ENCODE assay signal across 9 cellular contexts in the genomic region with DNA sequence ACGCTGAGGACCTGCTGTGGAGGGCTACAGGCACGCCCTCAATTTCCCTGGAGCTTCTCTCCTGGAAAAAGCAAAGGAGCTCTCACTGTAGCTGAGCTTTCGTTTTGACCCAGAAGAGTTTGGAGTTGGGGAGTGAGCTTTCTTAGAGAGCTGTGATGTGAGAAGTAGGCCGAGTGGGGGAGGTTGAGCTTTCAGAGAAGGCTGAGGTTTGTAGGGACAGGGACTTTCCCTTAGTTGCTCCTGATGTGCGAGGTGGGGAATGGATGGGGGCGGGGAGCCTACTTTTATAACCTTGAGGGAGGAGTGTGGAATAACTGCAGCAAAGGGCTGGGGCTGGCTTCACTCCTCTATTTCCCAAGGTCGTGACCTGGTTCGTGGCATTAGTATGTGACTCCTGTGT. TPM values are rescaled to one million over a fixed set of nuclear protein-coding genes. Genes with fewer than 3 reads are reported as not detected.
DNase-seq lines count a peak whose midpoint lies in the region; ATAC-seq, FAIRE-seq and TF ChIP-seq lines count a peak whose summit lies in the region.
"Had no signal": no experiment of that assay in that cellular context is flagged by ENCODE, and none has a peak within 500 bp of the region (broad histone marks: within the 10 kb centered on the region; RNA-seq: fewer than 3 reads in every experiment).

No MANE protein-coding gene starts in this region.

- peaks cover 49% of the 10 kb centered on the region for H3K4me1 Mint-ChIP-seq in HFFc6 (ENCODE audit: low read depth)
- H3K4me1 Mint-ChIP-seq in effector memory CD8-positive, alpha-beta T cell (ENCODE audit: low read depth in 2 of 2) = peaks cover 7 to 24% of the 10 kb centered on the region in 2 donors

- H3K4me3 ChIP-seq in left lung (no peak overlapping the region), stomach (no peak overlapping the region)

- H3K9me3 ChIP-seq in left lung (no peaks in the 10 kb centered on the region), stomach (no peaks in the 10 kb centered on the region)

- FAIRE-seq in D721Med (lab: Jason Lieb, UNC) = no peak

- no peaks in the 10 kb centered on the region for H3K27me3 Mint-ChIP-seq in HFFc6 (ENCODE audit: insufficient read depth)
- H3K27me3 Mint-ChIP-seq in effector memory CD8-positive, alpha-beta T cell = peaks cover 0 to 18% of the 10 kb centered on the region in 2 donors

- 33 to 45% (median 44%) methylated on average over 8 of the region's 8 CpGs for WGBS in stomach, 5 donors

- H3K36me3 Mint-ChIP-seq in HFFc6 (ENCODE audit: low read depth) = peaks cover 36% of the 10 kb centered on the region
- peaks cover 3% of the 10 kb centered on the region for H3K36me3 Mint-ChIP-seq in effector memory CD8-positive, alpha-beta T cell (ENCODE audit: insufficient read depth)
- H3K36me3 Mint-ChIP-seq: natural killer cell treated with Interleukin-12 subunit alpha and Interleukin-12 subunit beta and Interleukin-15 and Interleukin-18, amount 100 ng/mL, for 72 hours had no signal

- H3K4me1 ChIP-seq in left lung (peaks cover 3 to 7% of the 10 kb centered on the region in 2 donors), stomach (peaks cover 3 to 49% (median 19%) of the 10 kb centered on the region in 4 donors)

- H3K36me3 ChIP-seq in left lung (peaks cover 0 to under 1% of the 10 kb centered on the region in 2 donors), stomach (peaks cover 0 to 7% (median 4%) of the 10 kb centered on the region in 4 donors)

- TF ChIP-seq EP300 in stomach (IDR thresholded peaks at IDR 0.05) = no peak

- intact Hi-C loops in left lung (cut with DNase I) = no loop called here
- intact Hi-C loops in stomach (cut with DNase I; ENCODE audit: low total_unique reads) = no loop called here

- peak overlapping the region; percentile 10 to 46 for H3K27ac ChIP-seq in left lung
- H3K27ac ChIP-seq in stomach = peak overlapping the region; percentile 38 to 71 (median 56)

- DNase-seq in HFFc6 = no peak
- no peak for DNase-seq in effector memory CD8-positive, alpha-beta T cell
- no peak for DNase-seq in left lung
- no peak for DNase-seq in stomach
- DNase-seq in amniotic stem cell (lab: John Stamatoyannopoulos, UW) = no peak
- no peak for DNase-seq in Kasumi-1 (lab: John Stamatoyannopoulos, UW)
- no peak for DNase-seq in D721Med (ENCODE audit: insufficient read length, low spot score)
- no peak for DNase-seq in C1 segment of cervical spinal cord (lab: John Stamatoyannopoulos, UW)

- no peak for ATAC-seq in effector memory CD8-positive, alpha-beta T cell (replicated peaks)
- peak; percentile 34 for ATAC-seq in left lung

- TF ChIP-seq CTCF in HFFc6 (IDR thresholded peaks at IDR 0.05) (no peak), left lung (IDR thresholded peaks at IDR 0.05) (no peak), stomach (IDR thresholded peaks at IDR 0.05) (no peak), D721Med (IDR thresholded peaks at IDR 0.05; ENCODE audit: insufficient read depth, missing control alignments) (no peak)

- no peaks in the 10 kb centered on the region for H3K27me3 ChIP-seq in left lung
- no peaks in the 10 kb centered on the region for H3K27me3 ChIP-seq in stomach

- peak overlapping the region; percentile 33; the same call in 1 of the 2 replicates for H3K4me3 Mint-ChIP-seq in HFFc6
- H3K4me3 Mint-ChIP-seq in effector memory CD8-positive, alpha-beta T cell = no peak overlapping the region
- H3K4me3 Mint-ChIP-seq: natural killer cell treated with Interleukin-12 subunit alpha and Interleukin-12 subunit beta and Interleukin-15 and Interleukin-18, amount 100 ng/mL, for 72 hours had no signal

- no peaks in the 10 kb centered on the region for H3K9me3 Mint-ChIP-seq in HFFc6
- H3K9me3 Mint-ChIP-seq in effector memory CD8-positive, alpha-beta T cell = no peaks in the 10 kb centered on the region
- H3K9me3 Mint-ChIP-seq: natural killer cell treated with Interleukin-12 subunit alpha and Interleukin-12 subunit beta and Interleukin-15 and Interleukin-18, amount 100 ng/mL, for 72 hours had no signal

- TF ChIP-seq POLR2A in stomach (IDR thresholded peaks at IDR 0.05) = no peak

- peak overlapping the region; percentile 46 for H3K27ac Mint-ChIP-seq in HFFc6
- peak overlapping the region; percentile 12 to 81 for H3K27ac Mint-ChIP-seq in effector memory CD8-positive, alpha-beta T cell
- H3K27ac Mint-ChIP-seq: natural killer cell treated with Interleukin-12 subunit alpha and Interleukin-12 subunit beta and Interleukin-15 and Interleukin-18, amount 100 ng/mL, for 72 hours had no signal

RNA-seq across cellular contexts. Expression of a gene that starts 47.1 kb away (rescaled TPM):
- 10 to 100 TPM; 43.1 to 56.6 (median 50.1) TPM for total RNA-seq in HFFc6 (2021; fragmentation: NEBNext Ultra II Directional; extraction: Animal tissue kit (Norgen Biotek cat#: 25700))
- 10 to 100 TPM; 56.2 to 66.2 TPM for total RNA-seq in left lung
- total RNA-seq in stomach = 10 to 100 TPM in 4 of 5 donors, 1 to 10 TPM in 1; 2.9 to 53.7 (median 46.8) TPM
- polyA plus RNA-seq in stomach = 1 to 10 TPM; 9.5 to 9.6 (median 9.6) TPM
